10 cellular contexts compared by ENCODE assay signal in the genomic region with DNA sequence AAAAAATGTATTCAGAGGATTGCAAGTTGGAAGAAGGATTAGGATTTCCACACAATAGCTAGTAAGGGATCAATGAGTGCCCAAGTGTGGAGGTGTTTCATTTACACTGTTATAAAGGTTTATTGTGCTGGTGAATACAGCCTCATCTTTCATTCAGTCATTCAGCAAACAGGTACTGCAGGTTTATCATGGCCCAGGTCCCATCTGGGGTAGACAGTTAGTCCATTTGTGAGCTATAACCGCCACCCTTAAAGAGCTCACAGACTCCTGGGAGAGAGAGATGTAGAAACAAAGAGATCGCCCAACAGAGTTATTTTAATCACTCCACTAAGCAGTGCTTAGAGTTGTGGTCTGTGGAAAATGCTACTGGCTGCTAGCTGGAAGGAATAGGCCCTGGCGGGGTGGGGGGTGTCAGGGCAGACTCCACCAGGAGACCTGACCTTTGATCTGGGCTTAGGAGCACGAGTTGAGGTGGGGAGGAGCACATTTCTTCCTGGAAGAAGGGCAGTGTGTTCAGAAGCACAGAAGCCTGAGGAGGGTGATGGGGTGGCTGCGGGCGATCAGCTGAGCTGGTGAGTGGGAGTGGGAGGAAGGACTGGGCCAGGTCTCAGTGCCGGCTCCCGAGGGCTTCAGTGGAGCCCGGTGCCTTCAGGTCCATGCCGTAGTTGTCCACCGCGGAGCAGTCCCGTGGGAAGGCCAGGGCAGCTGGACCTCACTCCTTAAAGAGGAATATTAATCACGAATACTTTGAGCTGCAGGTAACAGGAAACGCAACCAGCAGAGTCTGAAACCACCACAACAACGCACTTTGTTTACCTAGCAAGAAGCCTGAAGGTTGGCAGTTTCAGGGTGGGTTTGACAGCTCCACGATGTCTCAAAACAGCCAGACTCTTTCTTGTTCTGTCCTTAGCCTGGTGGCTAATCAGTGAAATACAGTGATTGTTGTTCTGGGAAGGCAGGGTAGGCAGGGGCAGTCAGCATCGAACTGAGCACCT. TPM values are rescaled to one million over a fixed set of nuclear protein-coding genes. Genes with fewer than 3 reads are reported as not detected.
A peak's percentile ranks its signal among the peaks of the same experiment; 100 is the strongest.
DNase-seq lines count a peak whose midpoint lies in the region; ATAC-seq and TF ChIP-seq lines count a peak whose summit lies in the region.
"Had no signal": no experiment of that assay in that cellular context is flagged by ENCODE, and none has a peak within 500 bp of the region (broad histone marks: within the 10 kb centered on the region; RNA-seq: fewer than 3 reads in every experiment).

No MANE protein-coding gene starts in this region.

- peaks cover 82 to 84% of the 10 kb centered on the region in 2 donors for H3K36me3 Mint-ChIP-seq in CD14-positive monocyte
- no peaks in the 10 kb centered on the region for H3K36me3 Mint-ChIP-seq in natural killer cell treated with Interleukin-12 subunit alpha and Interleukin-12 subunit beta and Interleukin-15 and Interleukin-18, amount 100 ng/mL, for 72 hours

- no peak for TF ChIP-seq RAD21 in HCT116 (IDR thresholded peaks at IDR 0.05; ENCODE audit: low read depth)

- H3K79me2 ChIP-seq in HCT116 (ENCODE audit: insufficient read depth, low read length), result 0 out of 2 replicates have a peak, but pooled peaks cover 2% of the 10 kb centered on the region

- TF ChIP-seq CTCF in CD14-positive monocyte (IDR thresholded peaks at IDR 0.05), result no peak
- no peak for TF ChIP-seq CTCF in HCT116 (IDR thresholded peaks at IDR 0.05 in 2 of 3, conservative IDR thresholded peaks at IDR 0.05 in 1 of 3; ENCODE audit: borderline replicate concordance in 1 of 3, insufficient read depth in 1 of 3, low read depth in 2 of 3, low read length in 2 of 3)
- no peak for TF ChIP-seq CTCF in mucosa of descending colon (IDR thresholded peaks at IDR 0.05)

- H3K4me1 Mint-ChIP-seq in CD14-positive monocyte, result peaks cover 58% of the 10 kb centered on the region
- H3K4me1 Mint-ChIP-seq in natural killer cell treated with Interleukin-12 subunit alpha and Interleukin-12 subunit beta and Interleukin-15 and Interleukin-18, amount 100 ng/mL, for 72 hours (ENCODE audit: low read depth in 2 of 2), result peaks cover 47 to 54% of the 10 kb centered on the region in 2 donors

- peaks cover 0 to 2% (median 0%) of the 10 kb centered on the region in 3 donors for H3K27me3 Mint-ChIP-seq in CD14-positive monocyte (ENCODE audit: low read depth in 3 of 3)
- H3K27me3 Mint-ChIP-seq in natural killer cell treated with Interleukin-12 subunit alpha and Interleukin-12 subunit beta and Interleukin-15 and Interleukin-18, amount 100 ng/mL, for 72 hours, result no peaks in the 10 kb centered on the region

- CTCF ChIA-PET in HCT116 (lab: Charles Lee), result no interaction called here

- POLR2A ChIA-PET in HCT116 (lab: Charles Lee), result no interaction called here

- no peak overlapping the region; the same call in 1 of the 2 replicates for H3K27ac ChIP-seq in HCT116 (ENCODE audit: low read depth, low read length)

- H3K4me3 ChIP-seq in HCT116 (replicated peaks in 1 of 2; ENCODE audit: low read depth in 1 of 2, low read length in 2 of 2) (no peak overlapping the region), mucosa of descending colon (no peak overlapping the region)

- H3K4me1 ChIP-seq in HCT116 (ENCODE audit: control insufficient read depth in 1 of 2, insufficient read depth in 2 of 2, low read length in 2 of 2), result peaks cover 27 to 52% of the 10 kb centered on the region in 2 experiments
- peaks cover 51% of the 10 kb centered on the region for H3K4me1 ChIP-seq in mucosa of descending colon (ENCODE audit: low read depth)

- DNase-seq in CD14-positive monocyte (ENCODE audit: low spot score), result no peak
- DNase-seq in HCT116 (ENCODE audit: low read depth, low spot score), result no peak
- peak; percentile 72 for DNase-seq in amniotic epithelial cell (ENCODE audit: low read depth)
- peak in 2 of 3 donors; percentile 46 to 66 for DNase-seq in mucosa of descending colon
- no peak for DNase-seq in activated gamma-delta T cell treated with Interleukin-2 at 50 U/mL for 16 hours
- no peak for DNase-seq in globus pallidus (ENCODE audit: low spot score)
- DNase-seq in natural killer cell treated with Interleukin-12 subunit alpha and Interleukin-12 subunit beta and Interleukin-15 and Interleukin-18, amount 100 ng/mL, for 72 hours (ENCODE audit: low spot score), result no peak
- no peak for DNase-seq in OCI-M2 (lab: John Stamatoyannopoulos, UW; ENCODE audit: unreplicated experiment)
- DNase-seq: EL, NCI-H1930 had no signal

- peak overlapping the region in 4 of 7 donors; percentile 34 to 95 (median 49) for H3K27ac Mint-ChIP-seq in CD14-positive monocyte
- no peak overlapping the region for H3K27ac Mint-ChIP-seq in natural killer cell treated with Interleukin-12 subunit alpha and Interleukin-12 subunit beta and Interleukin-15 and Interleukin-18, amount 100 ng/mL, for 72 hours

- no peaks in the 10 kb centered on the region for H3K27me3 ChIP-seq in HCT116 (ENCODE audit: insufficient read depth, low read length)

- H3K9me3 Mint-ChIP-seq in CD14-positive monocyte, result peaks cover 0 to 3% (median 0%) of the 10 kb centered on the region in 7 donors
- no peaks in the 10 kb centered on the region for H3K9me3 Mint-ChIP-seq in natural killer cell treated with Interleukin-12 subunit alpha and Interleukin-12 subunit beta and Interleukin-15 and Interleukin-18, amount 100 ng/mL, for 72 hours

- H3K4me2 ChIP-seq in HCT116 (ENCODE audit: low read length), result peak overlapping the region; percentile 59

- no peak overlapping the region for H2AFZ ChIP-seq in HCT116 (ENCODE audit: low read depth, low read length, poor library complexity, severe bottlenecking)

- H3K9me2 ChIP-seq in HCT116 (ENCODE audit: insufficient read depth), result no peaks in the 10 kb centered on the region

- peak; percentile 39; the same call in 1 of the 2 replicates for ATAC-seq in HCT116
- ATAC-seq in mucosa of descending colon, result peak; percentile 49
- no peak for ATAC-seq in natural killer cell treated with Interleukin-12 subunit alpha and Interleukin-12 subunit beta and Interleukin-15 and Interleukin-18, amount 100 ng/mL, for 72 hours

- RAD21 ChIA-PET in HCT116 (lab: Charles Lee; ENCODE audit: low non-redundant PET in 1 of 2, low total read pairs in 2 of 2, uncharacterized antibody in 2 of 2, unreplicated experiment in 2 of 2), result no interaction called here

- H3K9ac ChIP-seq in HCT116 (ENCODE audit: low read length), result no peak overlapping the region

- H3K36me3 ChIP-seq in HCT116 (ENCODE audit: control insufficient read depth in 1 of 2, insufficient read depth in 2 of 2, low read length in 2 of 2) (no peaks in the 10 kb centered on the region), mucosa of descending colon (ENCODE audit: low read depth) (no peaks in the 10 kb centered on the region)

- H3K9me3 ChIP-seq in HCT116 (ENCODE audit: control insufficient read depth in 1 of 2, insufficient read depth in 1 of 2, low read depth in 1 of 2, low read length in 2 of 2), result no peaks in the 10 kb centered on the region
- no peaks in the 10 kb centered on the region for H3K9me3 ChIP-seq in mucosa of descending colon

- BruUV-seq in HCT116 (replicated peaks; lab: Mats Ljungman, UMichigan), result no TSS peak

- intact Hi-C loops in CD14-positive monocyte (cut with micrococcal nuclease), result no loop called here
- intact Hi-C loops in HCT116 (cut with micrococcal nuclease), result no loop called here
- intact Hi-C loops in mucosa of descending colon (cut with DNase I, micrococcal nuclease), result no loop called here

- no peak for TF ChIP-seq POLR2A in HCT116 (IDR thresholded peaks at IDR 0.05; ENCODE audit: borderline replicate concordance, extremely low read depth, insufficient read depth, insufficient read length)

- H4K20me1 ChIP-seq in HCT116 (ENCODE audit: insufficient read depth), result no peaks in the 10 kb centered on the region

- no peak overlapping the region for H3K4me3 Mint-ChIP-seq in CD14-positive monocyte
- no peak overlapping the region for H3K4me3 Mint-ChIP-seq in natural killer cell treated with Interleukin-12 subunit alpha and Interleukin-12 subunit beta and Interleukin-15 and Interleukin-18, amount 100 ng/mL, for 72 hours

TF ChIP-seq in HCT116, 20 proteins besides CTCF, POLR2A, EP300 and RAD21 (continues in another document):
- TF ChIP-seq CEBPB (IDR thresholded peaks at IDR 0.05; ENCODE audit: low read depth), result no peak
- TF ChIP-seq POLR2AphosphoS5 (IDR thresholded peaks at IDR 0.05; ENCODE audit: low read depth, low read length), result no peak
- TF ChIP-seq EZH2 (IDR thresholded peaks at IDR 0.05), result no peak
- TF ChIP-seq ZFX (IDR thresholded peaks at IDR 0.05), result no peak
- TF ChIP-seq SP1 (IDR thresholded peaks at IDR 0.05; ENCODE audit: low read depth), result no peak
- TF ChIP-seq, protein P1, sequence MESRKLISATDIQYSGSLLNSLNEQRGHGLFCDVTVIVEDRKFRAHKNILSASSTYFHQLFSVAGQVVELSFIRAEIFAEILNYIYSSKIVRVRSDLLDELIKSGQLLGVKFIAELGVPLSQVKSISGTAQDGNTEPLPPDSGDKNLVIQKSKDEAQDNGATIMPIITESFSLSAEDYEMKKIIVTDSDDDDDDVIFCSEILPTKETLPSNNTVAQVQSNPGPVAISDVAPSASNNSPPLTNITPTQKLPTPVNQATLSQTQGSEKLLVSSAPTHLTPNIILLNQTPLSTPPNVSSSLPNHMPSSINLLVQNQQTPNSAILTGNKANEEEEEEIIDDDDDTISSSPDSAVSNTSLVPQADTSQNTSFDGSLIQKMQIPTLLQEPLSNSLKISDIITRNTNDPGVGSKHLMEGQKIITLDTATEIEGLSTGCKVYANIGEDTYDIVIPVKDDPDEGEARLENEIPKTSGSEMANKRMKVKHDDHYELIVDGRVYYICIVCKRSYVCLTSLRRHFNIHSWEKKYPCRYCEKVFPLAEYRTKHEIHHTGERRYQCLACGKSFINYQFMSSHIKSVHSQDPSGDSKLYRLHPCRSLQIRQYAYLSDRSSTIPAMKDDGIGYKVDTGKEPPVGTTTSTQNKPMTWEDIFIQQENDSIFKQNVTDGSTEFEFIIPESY (IDR thresholded peaks at IDR 0.05; ENCODE audit: extremely low read depth, insufficient replicate concordance, low read length), result no peak

RNA-seq across cellular contexts. Expression of a gene that starts 11.2 kb away (rescaled TPM):
- 100 to 1,000 TPM in 1 of 2 donors, 10 to 100 TPM in 1; 80.5 to 120 TPM for polyA plus RNA-seq in CD14-positive monocyte
- total RNA-seq in HCT116 (2021; ENCODE audit: unreplicated experiment) (18.0 TPM), mucosa of descending colon (10 to 100 TPM; 59.8 to 74.7 (median 60.2) TPM)
- polyA plus RNA-seq in HCT116 (2012), result 18.9 and 20.8 TPM in 2 replicates
- total RNA-seq in natural killer cell treated with Interleukin-12 subunit alpha and Interleukin-12 subunit beta and Interleukin-15 and Interleukin-18, amount 100 ng/mL, for 72 hours, result 10 to 100 TPM; 30.4 to 38.9 TPM

RNA-seq across cellular contexts. Expression of a gene that starts 53.6 kb away (rescaled TPM):
- 1 to 10 TPM; 6.3 to 8.1 TPM for polyA plus RNA-seq in CD14-positive monocyte
- total RNA-seq in HCT116 (2021; ENCODE audit: unreplicated experiment), result 36.7 TPM
- 13.2 and 19.3 TPM in 2 replicates for polyA plus RNA-seq in HCT116 (2012)
- 10 to 100 TPM; 18.1 to 21.7 (median 21.6) TPM for total RNA-seq in mucosa of descending colon
- total RNA-seq in natural killer cell treated with Interleukin-12 subunit alpha and Interleukin-12 subunit beta and Interleukin-15 and Interleukin-18, amount 100 ng/mL, for 72 hours, result 10 to 100 TPM; 32.1 to 45.4 TPM

Comparison
In these comparisons a context has a peak if more than half of its experiments do, and no peak if none do; other contexts are left out.
1. DNase-seq: peak in amniotic epithelial cell (single experiment) and mucosa of descending colon (2 of 3); none in CD14-positive monocyte (single experiment), HCT116 (single experiment), activated gamma-delta T cell treated with Interleukin-2 at 50 U/mL for 16 hours (single experiment), globus pallidus (single experiment), natural killer cell treated with Interleukin-12 subunit alpha and Interleukin-12 subunit beta and Interleukin-15 and Interleukin-18, amount 100 ng/mL, for 72 hours (single experiment) and OCI-M2 (single experiment).
2. H3K27ac Mint-ChIP-seq: peak in CD14-positive monocyte (4 of 7); none in natural killer cell treated with Interleukin-12 subunit alpha and Interleukin-12 subunit beta and Interleukin-15 and Interleukin-18, amount 100 ng/mL, for 72 hours (0 of 2).
3. ATAC-seq: peak in HCT116 (single experiment) and mucosa of descending colon (single experiment); none in natural killer cell treated with Interleukin-12 subunit alpha and Interleukin-12 subunit beta and Interleukin-15 and Interleukin-18, amount 100 ng/mL, for 72 hours (0 of 2).